In genomic region chr9:120934271-120934670, GRCh38 we compare ENCODE assay signal across 8 cellular contexts. TPM values are rescaled to one million over a fixed set of nuclear protein-coding genes. Genes with fewer than 3 reads are reported as not detected.
DNase-seq lines count a peak whose midpoint lies in the region; TF ChIP-seq lines count a peak whose summit lies in the region.
"Had no signal": no experiment of that assay in that cellular context is flagged by ENCODE, and none has a peak within 500 bp of the region (broad histone marks: within the 10 kb centered on the region; RNA-seq: fewer than 3 reads in every experiment).

No MANE protein-coding gene starts in this region.

- H3K4me3 ChIP-seq in GM12865 (ENCODE audit: low read depth, low read length): 0 out of 2 replicates have a peak overlapping the region, but pooled peaks have one; percentile 2
- no peak overlapping the region for H3K4me3 ChIP-seq in spleen
- no peak overlapping the region for H3K4me3 ChIP-seq in A673 (ENCODE audit: low read depth, low read length, poor library complexity, severe bottlenecking)
- no peak overlapping the region for H3K4me3 ChIP-seq in brain microvascular endothelial cell (ENCODE audit: low read depth, low read length)

- no peak for TF ChIP-seq POLR2A in spleen (IDR thresholded peaks at IDR 0.05)

- BruUV-seq in A673 (replicated peaks; lab: Mats Ljungman, UMichigan): no TSS peak

- CTCF ChIA-PET in A673 (lab: Charles Lee): interaction anchor here (0.7 kb wide), 1 partner anchor 182 kb away, joined by 5 read pairs; no protein-coding TSS in a partner anchor

- no peaks in the 10 kb centered on the region for H3K9me3 Mint-ChIP-seq in chondrocyte (ENCODE audit: low read depth)

- H3K27me3 Mint-ChIP-seq in chondrocyte (ENCODE audit: low read depth): no peaks in the 10 kb centered on the region

- no peaks in the 10 kb centered on the region for H3K9me3 ChIP-seq in spleen
- H3K9me3 ChIP-seq in A673 (ENCODE audit: low read depth, low read length, poor library complexity, severe bottlenecking): no peaks in the 10 kb centered on the region

- 29 to 37% (median 33%) methylated on average over 2 of the region's 2 CpGs for WGBS in spleen, 5 donors

- H3K36me3 Mint-ChIP-seq in chondrocyte (ENCODE audit: low read depth): no peaks in the 10 kb centered on the region

- no peaks in the 10 kb centered on the region for H3K27me3 ChIP-seq in spleen (replicated peaks in 1 of 7)
- H3K27me3 ChIP-seq in A673 (replicated peaks; ENCODE audit: insufficient read depth, low read depth, low read length, poor library complexity): no peaks in the 10 kb centered on the region
- H3K27me3 ChIP-seq in brain microvascular endothelial cell (replicated peaks): no peaks in the 10 kb centered on the region

- in situ Hi-C loops in brain microvascular endothelial cell (cut with HindIII; ENCODE audit: low pct_ligation_motif_present, low sequenced_read_pairs): no loop called here

- no peak overlapping the region for H3K4me3 Mint-ChIP-seq in chondrocyte (ENCODE audit: unreplicated experiment)

- intact Hi-C loops in spleen (cut with DNase I; ENCODE audit: low total_unique reads) (loop anchor here (10.0 kb wide), 2 partner anchors 149 to 179 kb away; no protein-coding TSS in a partner anchor), A673 (cut with micrococcal nuclease; ENCODE audit: unreplicated experiment) (no loop called here)

- H3K4me1 Mint-ChIP-seq in chondrocyte (ENCODE audit: low read depth): peaks cover 91% of the 10 kb centered on the region

- peak overlapping the region; percentile 49 to 96 (median 94) for H3K27ac ChIP-seq in spleen
- H3K27ac ChIP-seq in A673 (ENCODE audit: low read depth, low read length, poor library complexity, severe bottlenecking): no peak overlapping the region
- no peak overlapping the region for H3K27ac ChIP-seq in brain microvascular endothelial cell

- H3K4me1 ChIP-seq in spleen (peaks cover 66 to 84% (median 80%) of the 10 kb centered on the region in 6 donors), A673 (ENCODE audit: insufficient read depth, low read length, poor library complexity, severe bottlenecking) (peaks cover 36% of the 10 kb centered on the region)

- no peaks in the 10 kb centered on the region for H3K36me3 ChIP-seq in spleen
- H3K36me3 ChIP-seq in A673 (ENCODE audit: insufficient read depth, low read length, poor library complexity, severe bottlenecking): no peaks in the 10 kb centered on the region
- no peaks in the 10 kb centered on the region for H3K36me3 ChIP-seq in brain microvascular endothelial cell (replicated peaks)

- peak overlapping the region; percentile 99 for H3K27ac Mint-ChIP-seq in chondrocyte (ENCODE audit: unreplicated experiment)

- POLR2A ChIA-PET in A673 (lab: Charles Lee; ENCODE audit: low non-redundant PET): no interaction called here

- DNase-seq in GM12865 (ENCODE audit: low read depth) (peak; percentile 68), NOMO-1 (lab: John Stamatoyannopoulos, UW; ENCODE audit: unreplicated experiment in 2 of 2) (peak; percentile 70 to 85), chondrocyte (ENCODE audit: low spot score) (no peak), spleen (no peak), A673 (ENCODE audit: low spot score) (no peak), brain microvascular endothelial cell (no peak), cortex of kidney (lab: John Stamatoyannopoulos, UW) (no peak)
- DNase-seq: stimulated activated CD4-positive, alpha-beta T cell treated with anti-CD3 and anti-CD28 coated beads, Interleukin-2, amount 100 ng/mL, for 48 hours had no signal

- TF ChIP-seq CTCF in GM12865 (IDR thresholded peaks at IDR 0.05; ENCODE audit: insufficient read depth, low read depth, low read length, missing control alignments) (no peak), chondrocyte (IDR thresholded peaks at IDR 0.05) (no peak), spleen (IDR thresholded peaks at IDR 0.05 in 8 of 11, conservative IDR thresholded peaks at IDR 0.05 in 3 of 11) (no peak), A673 (conservative IDR thresholded peaks at IDR 0.05; ENCODE audit: low read depth, low read length) (no peak), brain microvascular endothelial cell (IDR thresholded peaks at IDR 0.05; ENCODE audit: low read depth, low read length, missing control alignments) (no peak)

RNA-seq across cellular contexts. Expression of gene TRAF1, which starts 7.7 kb away (rescaled TPM):
- 10.0 to 11.3 TPM (median 10.8 TPM) in 3 replicates for total RNA-seq in chondrocyte
- total RNA-seq in spleen: 10 to 100 TPM; 11.9 to 29.2 (median 22.4) TPM
- polyA plus RNA-seq in spleen: 10 to 100 TPM in 2 of 3 donors, 1 to 10 TPM in 1; 8.6 to 13.0 (median 10.2) TPM
- total RNA-seq in A673 (2021): 0.73 and 0.85 TPM in 2 replicates

RNA-seq across cellular contexts. Expression of gene PHF19, which starts 57.3 kb away (rescaled TPM):
- total RNA-seq in chondrocyte (73.5 to 115 TPM (median 77.8 TPM) in 3 replicates), spleen (10 to 100 TPM; 33.4 to 53.0 (median 40.5) TPM), A673 (2021) (75.7 and 77.4 TPM in 2 replicates)
- polyA plus RNA-seq in spleen: 10 to 100 TPM; 12.6 to 29.4 (median 27.7) TPM

Comparison
In these comparisons a context has a peak if more than half of its experiments do, and no peak if none do; other contexts are left out.
1. DNase-seq: peak in GM12865 (single experiment) and NOMO-1 (2 of 2); none in chondrocyte (single experiment), spleen (single experiment), A673 (single experiment), brain microvascular endothelial cell (single experiment) and cortex of kidney (single experiment).
2. H3K27ac ChIP-seq: peak in spleen (8 of 8); none in A673 (single experiment) and brain microvascular endothelial cell (single experiment).